ENCODE assay signal across 21 cellular contexts in the genomic region with DNA sequence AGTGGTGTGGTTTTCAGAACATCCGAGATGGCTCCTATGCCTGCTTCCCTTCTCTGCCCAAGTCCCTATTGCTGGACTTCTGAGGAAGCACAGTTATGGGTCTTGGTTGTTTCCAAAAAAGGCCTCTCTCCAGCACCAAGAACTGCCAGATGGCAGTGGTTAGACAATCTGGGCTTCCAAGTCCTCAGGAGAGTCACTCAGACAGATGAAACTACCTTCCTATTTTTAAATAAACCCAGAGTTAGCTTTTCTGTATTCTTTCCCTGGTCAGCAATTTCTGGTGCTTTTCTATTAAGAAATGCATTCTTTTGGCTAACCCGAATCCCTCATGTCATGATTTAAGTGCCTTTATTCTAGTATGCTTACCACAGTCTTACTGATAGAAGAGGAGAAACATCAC.
"Had no signal": no experiment of that assay in that cellular context is flagged by ENCODE, and none has a peak within 500 bp of the region (broad histone marks: within the 10 kb centered on the region; RNA-seq: fewer than 3 reads in every experiment).

No MANE protein-coding gene starts in this region.

- H3K27me3 Mint-ChIP-seq: activated CD4-positive, alpha-beta T cell treated with anti-CD3 and anti-CD28 coated beads, Interleukin-2, amount 10 ng/mL, durations not matched to agents 24 days and 14 days had no signal

- H3K4me1 Mint-ChIP-seq: activated CD4-positive, alpha-beta T cell treated with anti-CD3 and anti-CD28 coated beads, Interleukin-2, amount 10 ng/mL, durations not matched to agents 24 days and 14 days; activated naive CD8-positive, alpha-beta T cell treated with anti-CD3 and anti-CD28 coated beads, Interleukin-2, amount 10 ng/mL, durations not matched to agents 7 days and 5 days; nephron progenitor cell; T-cell had no signal

- H3K9me3 Mint-ChIP-seq: activated CD4-positive, alpha-beta T cell treated with anti-CD3 and anti-CD28 coated beads, Interleukin-2, amount 10 ng/mL, durations not matched to agents 24 days and 14 days had no signal

- ATAC-seq: activated CD8-positive, alpha-beta T cell treated with anti-CD3 and anti-CD28 coated beads for 36 hours; esophagus mucosa; stimulated activated naive CD8-positive, alpha-beta T cell treated with anti-CD3 and anti-CD28 coated beads, Interleukin-15, Interleukin-2, amounts not matched to agents 100 U/mL and 50 U/mL, for 24 hours; T-cell had no signal

- H3K27me3 ChIP-seq: brain microvascular endothelial cell, transverse colon, uterus had no signal

- H3K4me3 ChIP-seq: lung, transverse colon, uterus had no signal

- DNase-seq: activated CD4-positive, alpha-beta T cell treated with anti-CD3 and anti-CD28 coated beads, Interleukin-2, amount 10 ng/mL, durations not matched to agents 24 days and 14 days; activated CD4-positive, CD25-positive, alpha-beta regulatory T cell; activated CD8-positive, alpha-beta T cell treated with anti-CD3 and anti-CD28 coated beads for 36 hours; activated naive CD4-positive, alpha-beta T cell treated with Interleukin-2 at 50 U/mL for 16 hours; activated naive CD8-positive, alpha-beta T cell treated with anti-CD3 and anti-CD28 coated beads, Interleukin-2, amount 10 ng/mL, durations not matched to agents 7 days and 5 days; activated T-cell treated with anti-CD3 and anti-CD28 coated beads, Interleukin-2, amount 50 U/mL, for 24 hours; brain microvascular endothelial cell; cerebellar nuclear complex; effector CD4-positive, alpha-beta T cell; midbrain; nephron progenitor cell; nucleus accumbens; retina; stimulated activated naive CD8-positive, alpha-beta T cell treated with anti-CD3 and anti-CD28 coated beads, Interleukin-15, Interleukin-2, amounts not matched to agents 100 U/mL and 50 U/mL, for 24 hours; substantia nigra; T-cell; transverse colon; uterus had no signal

- H3K27ac Mint-ChIP-seq: activated CD4-positive, alpha-beta T cell treated with anti-CD3 and anti-CD28 coated beads, Interleukin-2, amount 10 ng/mL, durations not matched to agents 24 days and 14 days; activated CD8-positive, alpha-beta T cell treated with anti-CD3 and anti-CD28 coated beads for 36 hours; activated naive CD8-positive, alpha-beta T cell treated with anti-CD3 and anti-CD28 coated beads, Interleukin-2, amount 10 ng/mL, durations not matched to agents 7 days and 5 days; activated T-cell treated with anti-CD3 and anti-CD28 coated beads, Interleukin-2, amount 50 U/mL, for 24 hours; activated T-helper 2 cell treated with anti-CD3 and anti-CD28 coated beads, Interferon-gamma antibody, Interleukin-2, Interleukin-4, amounts not matched to agents 10 μg/mL and 5 μg/mL and 100 μg/mL, durations not matched to agents 14 hours and 24 hours and 36 hours; nephron progenitor cell; T-cell had no signal

- H3K27ac ChIP-seq: brain microvascular endothelial cell, transverse colon, uterus had no signal

- H3K4me1 ChIP-seq: transverse colon, uterus had no signal

- H3K9me3 ChIP-seq: uterus had no signal

- H3K36me3 ChIP-seq: brain microvascular endothelial cell, transverse colon, uterus had no signal

- H3K4me3 Mint-ChIP-seq: activated CD4-positive, alpha-beta T cell treated with anti-CD3 and anti-CD28 coated beads, Interleukin-2, amount 10 ng/mL, durations not matched to agents 24 days and 14 days; activated CD8-positive, alpha-beta T cell treated with anti-CD3 and anti-CD28 coated beads for 36 hours; activated naive CD8-positive, alpha-beta T cell treated with anti-CD3 and anti-CD28 coated beads, Interleukin-2, amount 10 ng/mL, durations not matched to agents 7 days and 5 days; activated T-cell treated with anti-CD3 and anti-CD28 coated beads, Interleukin-2, amount 50 U/mL, for 24 hours; nephron progenitor cell; T-cell had no signal

- H3K36me3 Mint-ChIP-seq: activated naive CD8-positive, alpha-beta T cell treated with anti-CD3 and anti-CD28 coated beads, Interleukin-2, amount 10 ng/mL, durations not matched to agents 7 days and 5 days; T-cell had no signal
